1 cellular context compared by ENCODE assay signal in genomic region chr1:162235261-162235780, GRCh38.
TF ChIP-seq lines count a peak whose summit lies in the region.

No MANE protein-coding gene starts in this region.

TF ChIP-seq in HepG2, 621 proteins besides CTCF, POLR2A, EP300 and RAD21 (continued from another document and continues in another):
- no peak; the same call in none of the 2 replicates for TF ChIP-seq TRIM24 (CRISPR knock-in tag; IDR thresholded peaks at IDR 0.05)
- peak; percentile 5; the same call in 1 of the 2 replicates for TF ChIP-seq ARID3A (IDR thresholded peaks at IDR 0.05; ENCODE audit: low read depth, low read length)
- no peak for TF ChIP-seq ZNF576 (CRISPR knock-in tag; IDR thresholded peaks at IDR 0.05)
- TF ChIP-seq ELF1 (CRISPR knock-in tag; IDR thresholded peaks at IDR 0.05): peak; percentile 59
- 0 out of 2 replicates have a peak, but pooled peaks have one; percentile 68 for TF ChIP-seq ZBTB20 (CRISPR knock-in tag; IDR thresholded peaks at IDR 0.05; ENCODE audit: borderline replicate concordance, low read depth)
- no peak for TF ChIP-seq RERE (CRISPR knock-in tag; IDR thresholded peaks at IDR 0.05; ENCODE audit: low read depth)
- TF ChIP-seq EEA1 (CRISPR knock-in tag; IDR thresholded peaks at IDR 0.05; ENCODE audit: borderline replicate concordance): no peak
- TF ChIP-seq, protein P1, sequence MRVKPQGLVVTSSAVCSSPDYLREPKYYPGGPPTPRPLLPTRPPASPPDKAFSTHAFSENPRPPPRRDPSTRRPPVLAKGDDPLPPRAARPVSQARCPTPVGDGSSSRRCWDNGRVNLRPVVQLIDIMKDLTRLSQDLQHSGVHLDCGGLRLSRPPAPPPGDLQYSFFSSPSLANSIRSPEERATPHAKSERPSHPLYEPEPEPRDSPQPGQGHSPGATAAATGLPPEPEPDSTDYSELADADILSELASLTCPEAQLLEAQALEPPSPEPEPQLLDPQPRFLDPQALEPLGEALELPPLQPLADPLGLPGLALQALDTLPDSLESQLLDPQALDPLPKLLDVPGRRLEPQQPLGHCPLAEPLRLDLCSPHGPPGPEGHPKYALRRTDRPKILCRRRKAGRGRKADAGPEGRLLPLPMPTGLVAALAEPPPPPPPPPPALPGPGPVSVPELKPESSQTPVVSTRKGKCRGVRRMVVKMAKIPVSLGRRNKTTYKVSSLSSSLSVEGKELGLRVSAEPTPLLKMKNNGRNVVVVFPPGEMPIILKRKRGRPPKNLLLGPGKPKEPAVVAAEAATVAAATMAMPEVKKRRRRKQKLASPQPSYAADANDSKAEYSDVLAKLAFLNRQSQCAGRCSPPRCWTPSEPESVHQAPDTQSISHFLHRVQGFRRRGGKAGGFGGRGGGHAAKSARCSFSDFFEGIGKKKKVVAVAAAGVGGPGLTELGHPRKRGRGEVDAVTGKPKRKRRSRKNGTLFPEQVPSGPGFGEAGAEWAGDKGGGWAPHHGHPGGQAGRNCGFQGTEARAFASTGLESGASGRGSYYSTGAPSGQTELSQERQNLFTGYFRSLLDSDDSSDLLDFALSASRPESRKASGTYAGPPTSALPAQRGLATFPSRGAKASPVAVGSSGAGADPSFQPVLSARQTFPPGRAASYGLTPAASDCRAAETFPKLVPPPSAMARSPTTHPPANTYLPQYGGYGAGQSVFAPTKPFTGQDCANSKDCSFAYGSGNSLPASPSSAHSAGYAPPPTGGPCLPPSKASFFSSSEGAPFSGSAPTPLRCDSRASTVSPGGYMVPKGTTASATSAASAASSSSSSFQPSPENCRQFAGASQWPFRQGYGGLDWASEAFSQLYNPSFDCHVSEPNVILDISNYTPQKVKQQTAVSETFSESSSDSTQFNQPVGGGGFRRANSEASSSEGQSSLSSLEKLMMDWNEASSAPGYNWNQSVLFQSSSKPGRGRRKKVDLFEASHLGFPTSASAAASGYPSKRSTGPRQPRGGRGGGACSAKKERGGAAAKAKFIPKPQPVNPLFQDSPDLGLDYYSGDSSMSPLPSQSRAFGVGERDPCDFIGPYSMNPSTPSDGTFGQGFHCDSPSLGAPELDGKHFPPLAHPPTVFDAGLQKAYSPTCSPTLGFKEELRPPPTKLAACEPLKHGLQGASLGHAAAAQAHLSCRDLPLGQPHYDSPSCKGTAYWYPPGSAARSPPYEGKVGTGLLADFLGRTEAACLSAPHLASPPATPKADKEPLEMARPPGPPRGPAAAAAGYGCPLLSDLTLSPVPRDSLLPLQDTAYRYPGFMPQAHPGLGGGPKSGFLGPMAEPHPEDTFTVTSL (CRISPR knock-in tag; IDR thresholded peaks at IDR 0.05; ENCODE audit: borderline replicate concordance): no peak
- no peak for TF ChIP-seq GMEB1 (CRISPR knock-in tag; IDR thresholded peaks at IDR 0.05; ENCODE audit: borderline replicate concordance)
- TF ChIP-seq ZNF512 (CRISPR knock-in tag; IDR thresholded peaks at IDR 0.05): no peak
- peak; percentile 76; the same call in 1 of the 2 replicates for TF ChIP-seq ZNF431 (CRISPR knock-in tag; IDR thresholded peaks at IDR 0.05; ENCODE audit: borderline replicate concordance, low read depth)
- 0 out of 2 replicates have a peak, but pooled peaks have one; percentile 44 for TF ChIP-seq ZFP37 (CRISPR knock-in tag; IDR thresholded peaks at IDR 0.05; ENCODE audit: borderline replicate concordance)
- TF ChIP-seq FOXJ3 (CRISPR knock-in tag; IDR thresholded peaks at IDR 0.05; ENCODE audit: borderline replicate concordance): peak; percentile 86
- TF ChIP-seq, protein P2, sequence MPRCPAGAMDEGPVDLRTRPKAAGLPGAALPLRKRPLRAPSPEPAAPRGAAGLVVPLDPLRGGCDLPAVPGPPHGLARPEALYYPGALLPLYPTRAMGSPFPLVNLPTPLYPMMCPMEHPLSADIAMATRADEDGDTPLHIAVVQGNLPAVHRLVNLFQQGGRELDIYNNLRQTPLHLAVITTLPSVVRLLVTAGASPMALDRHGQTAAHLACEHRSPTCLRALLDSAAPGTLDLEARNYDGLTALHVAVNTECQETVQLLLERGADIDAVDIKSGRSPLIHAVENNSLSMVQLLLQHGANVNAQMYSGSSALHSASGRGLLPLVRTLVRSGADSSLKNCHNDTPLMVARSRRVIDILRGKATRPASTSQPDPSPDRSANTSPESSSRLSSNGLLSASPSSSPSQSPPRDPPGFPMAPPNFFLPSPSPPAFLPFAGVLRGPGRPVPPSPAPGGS (CRISPR knock-in tag; IDR thresholded peaks at IDR 0.05): no peak
- peak; percentile 93 for TF ChIP-seq HNF4A (CRISPR knock-in tag; IDR thresholded peaks at IDR 0.05)
- TF ChIP-seq, protein P3, sequence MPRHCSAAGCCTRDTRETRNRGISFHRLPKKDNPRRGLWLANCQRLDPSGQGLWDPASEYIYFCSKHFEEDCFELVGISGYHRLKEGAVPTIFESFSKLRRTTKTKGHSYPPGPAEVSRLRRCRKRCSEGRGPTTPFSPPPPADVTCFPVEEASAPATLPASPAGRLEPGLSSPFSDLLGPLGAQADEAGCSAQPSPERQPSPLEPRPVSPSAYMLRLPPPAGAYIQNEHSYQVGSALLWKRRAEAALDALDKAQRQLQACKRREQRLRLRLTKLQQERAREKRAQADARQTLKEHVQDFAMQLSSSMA (CRISPR knock-in tag; IDR thresholded peaks at IDR 0.05): no peak
- TF ChIP-seq HNRNPK (IDR thresholded peaks at IDR 0.05; ENCODE audit: low read depth, low read length, poor library complexity, severe bottlenecking): no peak
- TF ChIP-seq, protein P4, sequence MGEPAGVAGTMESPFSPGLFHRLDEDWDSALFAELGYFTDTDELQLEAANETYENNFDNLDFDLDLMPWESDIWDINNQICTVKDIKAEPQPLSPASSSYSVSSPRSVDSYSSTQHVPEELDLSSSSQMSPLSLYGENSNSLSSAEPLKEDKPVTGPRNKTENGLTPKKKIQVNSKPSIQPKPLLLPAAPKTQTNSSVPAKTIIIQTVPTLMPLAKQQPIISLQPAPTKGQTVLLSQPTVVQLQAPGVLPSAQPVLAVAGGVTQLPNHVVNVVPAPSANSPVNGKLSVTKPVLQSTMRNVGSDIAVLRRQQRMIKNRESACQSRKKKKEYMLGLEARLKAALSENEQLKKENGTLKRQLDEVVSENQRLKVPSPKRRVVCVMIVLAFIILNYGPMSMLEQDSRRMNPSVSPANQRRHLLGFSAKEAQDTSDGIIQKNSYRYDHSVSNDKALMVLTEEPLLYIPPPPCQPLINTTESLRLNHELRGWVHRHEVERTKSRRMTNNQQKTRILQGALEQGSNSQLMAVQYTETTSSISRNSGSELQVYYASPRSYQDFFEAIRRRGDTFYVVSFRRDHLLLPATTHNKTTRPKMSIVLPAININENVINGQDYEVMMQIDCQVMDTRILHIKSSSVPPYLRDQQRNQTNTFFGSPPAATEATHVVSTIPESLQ (CRISPR knock-in tag; conservative IDR thresholded peaks at IDR 0.05): no peak
- no peak for TF ChIP-seq ZC3H13 (CRISPR knock-in tag; IDR thresholded peaks at IDR 0.05)
- no peak for TF ChIP-seq E2F5 (CRISPR knock-in tag; conservative IDR thresholded peaks at IDR 0.05)
- 0 out of 2 replicates have a peak, but pooled peaks have one; percentile 47 for TF ChIP-seq ZNF614 (CRISPR knock-in tag; IDR thresholded peaks at IDR 0.05; ENCODE audit: borderline replicate concordance)
- TF ChIP-seq ZBTB49 (CRISPR knock-in tag; IDR thresholded peaks at IDR 0.05; ENCODE audit: borderline replicate concordance): no peak
- TF ChIP-seq MTF2 (CRISPR knock-in tag; IDR thresholded peaks at IDR 0.05; ENCODE audit: borderline replicate concordance): no peak
